Comparison of ENCODE assay signal across 20 cellular contexts in the genomic region with DNA sequence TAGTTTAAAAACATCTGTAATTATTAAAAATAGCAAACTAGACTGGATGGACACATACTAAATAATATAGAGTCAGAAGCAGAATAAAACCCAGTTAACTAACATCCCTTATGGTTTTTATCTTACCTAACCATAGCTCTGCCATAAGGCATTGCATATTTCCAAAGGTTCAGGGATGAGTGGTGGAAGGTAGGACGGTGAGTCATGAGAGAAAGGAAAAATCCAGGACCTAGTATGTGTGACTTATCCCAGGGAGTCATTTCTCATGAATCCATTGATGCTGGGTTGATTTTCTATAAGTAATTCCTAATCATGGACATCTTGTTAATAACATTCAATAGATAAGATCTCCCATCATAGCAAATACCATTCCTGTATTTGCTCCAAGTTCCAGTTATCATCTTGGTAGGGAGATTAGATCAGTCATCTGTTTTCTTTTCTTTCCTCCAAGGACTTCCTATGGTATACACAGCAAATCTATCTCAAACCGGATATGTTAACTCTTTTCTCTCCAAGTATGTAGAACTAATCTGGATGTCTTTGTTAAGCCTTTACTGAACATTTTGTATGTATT.
"Had no signal": no experiment of that assay in that cellular context is flagged by ENCODE, and none has a peak within 500 bp of the region (broad histone marks: within the 10 kb centered on the region; RNA-seq: fewer than 3 reads in every experiment).

No MANE protein-coding gene starts in this region.

- H3K4me3 ChIP-seq: ascending aorta, cardiac muscle cell, neural progenitor cell, prostate gland, right atrium auricular region, thyroid gland had no signal

- H3K4me2 ChIP-seq: neural progenitor cell had no signal

- DNase-seq: activated B cell treated with CpG ODN at 0.5 μM for 24 hours; activated CD4-positive, alpha-beta T cell treated with anti-CD3 and anti-CD28 coated beads for 4 hours; activated CD8-positive, alpha-beta T cell treated with anti-CD3 and anti-CD28 coated beads for 36 hours; activated naive CD4-positive, alpha-beta T cell treated with anti-CD3 and anti-CD28 coated beads for 36 hours; activated T-cell treated with anti-CD3 and anti-CD28 coated beads, Interleukin-2, amount 50 U/mL, for 24 hours; dermis blood vessel endothelial cell; effector memory CD4-positive, alpha-beta T cell; left cardiac atrium; mesendoderm; naive thymus-derived CD4-positive, alpha-beta T cell; stimulated activated CD4-positive, alpha-beta T cell treated with anti-CD3 and anti-CD28 coated beads, Interleukin-12 subunit alpha, Interleukin-12 subunit beta, amount 100 ng/mL, for 4 hours; stimulated activated CD4-positive, alpha-beta T cell treated with anti-CD3 and anti-CD28 coated beads, Interleukin-1b, Interleukin-23, amount 100 ng/mL, for 48 hours; stimulated activated naive CD4-positive, alpha-beta T cell treated with Interleukin-2 at 50 U/mL for 16 hours; thyroid gland had no signal

- H3K27ac ChIP-seq: ascending aorta, neural progenitor cell, prostate gland, right atrium auricular region had no signal

- H3K4me1 ChIP-seq: ascending aorta, prostate gland, right atrium auricular region had no signal

- H3K9me3 ChIP-seq: ascending aorta, prostate gland, right atrium auricular region, thyroid gland had no signal

- ATAC-seq: left cardiac atrium; naive thymus-derived CD4-positive, alpha-beta T cell had no signal

- FAIRE-seq: urothelium cell line had no signal
